ENCODE assay signal across 8 cellular contexts in genomic region chr6:151765444-151765886, GRCh38. TPM values are rescaled to one million over a fixed set of nuclear protein-coding genes. Genes with fewer than 3 reads are reported as not detected.
DNase-seq lines count a peak whose midpoint lies in the region; ATAC-seq and TF ChIP-seq lines count a peak whose summit lies in the region.

No MANE protein-coding gene starts in this region.

- H3K79me1 ChIP-seq in H9 (ENCODE audit: insufficient read depth, low read depth, low read length, poor library complexity, severe bottlenecking), result no peaks in the 10 kb centered on the region

- peak; percentile 66 for ATAC-seq in left colon

- H3K14ac ChIP-seq in H9 (ENCODE audit: insufficient read depth, low read length), result no peak overlapping the region

- H3K4ac ChIP-seq in H9 (ENCODE audit: low read depth, low read length), result no peak overlapping the region

- H3T11ph ChIP-seq in H9 (ENCODE audit: low read length), result no peak overlapping the region

- no peak overlapping the region for H3K4me3 Mint-ChIP-seq in activated T-cell treated with anti-CD3 and anti-CD28 coated beads, Interleukin-2, amount 50 U/mL, for 24 hours
- H3K4me3 Mint-ChIP-seq in H9 (no peak overlapping the region), chondrocyte (ENCODE audit: unreplicated experiment) (no peak overlapping the region)

- H3K23me2 ChIP-seq in H9 (ENCODE audit: insufficient read length, low read depth, low read length, poor library complexity, severe bottlenecking), result no peaks in the 10 kb centered on the region

- peak; percentile 79 for TF ChIP-seq CTCF in H9 (conservative IDR thresholded peaks at IDR 0.05)
- peak; percentile 77 for TF ChIP-seq CTCF in LNCaP clone FGC (IDR thresholded peaks at IDR 0.05; ENCODE audit: control insufficient read depth, extremely low read depth, insufficient read depth)
- TF ChIP-seq CTCF in chondrocyte (IDR thresholded peaks at IDR 0.05), result peak; percentile 93
- TF ChIP-seq CTCF in stomach (IDR thresholded peaks at IDR 0.05), result peak in 4 of 7 experiments; percentile 55 to 80 (median 70)

- H3K23ac ChIP-seq in H9 (ENCODE audit: insufficient read length, low read depth, low read length), result no peak overlapping the region

- H3K9ac ChIP-seq in H9 (ENCODE audit: extremely low read depth, insufficient read length, low read length), result no peak overlapping the region

- no peak overlapping the region for H2BK5ac ChIP-seq in H9 (ENCODE audit: insufficient read length, low read length)

- H2AK5ac ChIP-seq in H9 (ENCODE audit: insufficient read length, low read length), result no peak overlapping the region

- no peak overlapping the region for H4K5ac ChIP-seq in H9 (ENCODE audit: insufficient read length, low read depth, low read length)

- no peak overlapping the region for H3K27ac Mint-ChIP-seq in activated T-cell treated with anti-CD3 and anti-CD28 coated beads, Interleukin-2, amount 50 U/mL, for 24 hours
- H3K27ac Mint-ChIP-seq in H9, result no peak overlapping the region
- H3K27ac Mint-ChIP-seq in chondrocyte (ENCODE audit: unreplicated experiment), result no peak overlapping the region

- TF ChIP-seq EP300 in stomach (IDR thresholded peaks at IDR 0.05), result no peak

- H3K4me1 Mint-ChIP-seq in activated T-cell treated with anti-CD3 and anti-CD28 coated beads, Interleukin-2, amount 50 U/mL, for 24 hours (ENCODE audit: low read depth), result peaks cover 15% of the 10 kb centered on the region
- H3K4me1 Mint-ChIP-seq in H9 (peaks cover 15 to 21% of the 10 kb centered on the region in 2 experiments), chondrocyte (ENCODE audit: low read depth) (peaks cover 22% of the 10 kb centered on the region)

- H3K9me3 Mint-ChIP-seq in activated T-cell treated with anti-CD3 and anti-CD28 coated beads, Interleukin-2, amount 50 U/mL, for 24 hours, result no peaks in the 10 kb centered on the region
- H3K9me3 Mint-ChIP-seq in H9, result no peaks in the 10 kb centered on the region
- no peaks in the 10 kb centered on the region for H3K9me3 Mint-ChIP-seq in chondrocyte (ENCODE audit: low read depth)

- no peaks in the 10 kb centered on the region for H3K36me3 ChIP-seq in SJCRH30
- H3K36me3 ChIP-seq in stomach, result no peaks in the 10 kb centered on the region

- H4K91ac ChIP-seq in H9 (ENCODE audit: insufficient read length, low read depth, low read length), result no peak overlapping the region

- intact Hi-C loops in left colon (cut with DNase I, micrococcal nuclease) (loop anchor here in 1 of 2 donors (10.0 kb wide), 2 partner anchors 359 to 499 kb away; no protein-coding TSS in a partner anchor), stomach (cut with DNase I; ENCODE audit: low total_unique reads) (loop anchor here (10.0 kb wide), 1 partner anchor 359 kb away; no protein-coding TSS in a partner anchor)

- no peak overlapping the region for H2BK12ac ChIP-seq in H9 (ENCODE audit: insufficient read length, low read depth, low read length)

- no peak overlapping the region for H2AFZ ChIP-seq in H9 (ENCODE audit: low read length)

- no peak for TF ChIP-seq POLR2A in stomach (IDR thresholded peaks at IDR 0.05)

- DNase-seq in activated T-cell treated with anti-CD3 and anti-CD28 coated beads for 4 hours (peak; percentile 22), H9 (no peak), LNCaP clone FGC (ENCODE audit: low read depth) (no peak), SJCRH30 (peak; percentile 31 to 77), chondrocyte (ENCODE audit: low spot score) (no peak), left colon (peak in 1 of 2 donors; percentile 22), stomach (no peak)
- no peak for DNase-seq in activated T-cell treated with anti-CD3 and anti-CD28 coated beads, Interleukin-2, amount 50 U/mL, for 24 hours

- H3K27me3 ChIP-seq in H9 (ENCODE audit: insufficient read depth, low read length) (no peaks in the 10 kb centered on the region), SJCRH30 (no peaks in the 10 kb centered on the region), stomach (no peaks in the 10 kb centered on the region)

- H4K8ac ChIP-seq in H9 (replicated peaks; ENCODE audit: insufficient read length, low read depth, low read length), result no peak overlapping the region

- no peak overlapping the region for H3K4me3 ChIP-seq in LNCaP clone FGC (ENCODE audit: low read depth, low read length)
- no peak overlapping the region for H3K4me3 ChIP-seq in SJCRH30
- H3K4me3 ChIP-seq in stomach, result no peak overlapping the region

- peaks cover 44% of the 10 kb centered on the region for H3K27me3 Mint-ChIP-seq in activated T-cell treated with anti-CD3 and anti-CD28 coated beads, Interleukin-2, amount 50 U/mL, for 24 hours
- H3K27me3 Mint-ChIP-seq in H9 (ENCODE audit: low read depth) (no peaks in the 10 kb centered on the region), chondrocyte (ENCODE audit: low read depth) (peaks cover 29% of the 10 kb centered on the region)

- WGBS in H9 (ENCODE audit: extremely low coverage, insufficient read length, low lambda C conversion rate), result no CpG with 5 or more reads among the region's 2 CpGs
- 0 to 2% (median 1%) methylated on average over 2 of the region's 2 CpGs for WGBS in stomach, 5 donors

- H3K27ac ChIP-seq in H9 (ENCODE audit: insufficient read length, low read depth, low read length) (no peak overlapping the region), SJCRH30 (no peak overlapping the region), stomach (no peak overlapping the region)

- no peaks in the 10 kb centered on the region for H3K79me2 ChIP-seq in H9 (ENCODE audit: insufficient read depth, low read length)

- no peak overlapping the region for H3K56ac ChIP-seq in H9 (ENCODE audit: insufficient read length, low read depth, low read length)

- no peak overlapping the region for H2BK120ac ChIP-seq in H9 (ENCODE audit: low read depth, low read length, poor library complexity, severe bottlenecking)

- H2BK20ac ChIP-seq in H9 (ENCODE audit: low read depth, low read length, poor library complexity, severe bottlenecking), result no peak overlapping the region

- H3K36me3 Mint-ChIP-seq in activated T-cell treated with anti-CD3 and anti-CD28 coated beads, Interleukin-2, amount 50 U/mL, for 24 hours (ENCODE audit: low read depth), result no peaks in the 10 kb centered on the region
- H3K36me3 Mint-ChIP-seq in H9 (ENCODE audit: insufficient read depth in 1 of 3, low read depth in 3 of 3) (no peaks in the 10 kb centered on the region), chondrocyte (ENCODE audit: low read depth) (no peaks in the 10 kb centered on the region)

- no peak overlapping the region for H2BK15ac ChIP-seq in H9 (ENCODE audit: low read depth, low read length)

- H4K20me1 ChIP-seq in H9 (ENCODE audit: control insufficient read depth, insufficient read depth, insufficient read length), result no peaks in the 10 kb centered on the region

- no peak overlapping the region for H3K4me2 ChIP-seq in H9 (ENCODE audit: insufficient read depth, insufficient read length, low read length)

- H3K4me1 ChIP-seq in H9 (ENCODE audit: insufficient read depth, low read length) (no peaks in the 10 kb centered on the region), SJCRH30 (no peaks in the 10 kb centered on the region; the same call in 1 of the 2 replicates), stomach (peaks cover 0 to 24% (median 10%) of the 10 kb centered on the region in 4 donors)

- no peaks in the 10 kb centered on the region for H3K9me3 ChIP-seq in H9 (ENCODE audit: control insufficient read depth, low read depth, low read length)
- no peaks in the 10 kb centered on the region for H3K9me3 ChIP-seq in SJCRH30 (replicated peaks)
- no peaks in the 10 kb centered on the region for H3K9me3 ChIP-seq in stomach

- no peak overlapping the region for H3K18ac ChIP-seq in H9 (ENCODE audit: insufficient read length, low read depth, low read length)

RNA-seq across cellular contexts. Expression of gene ESR1, which starts 42.0 kb away (rescaled TPM):
- total RNA-seq in H9 (2021) (not detected in 2 replicates), chondrocyte (not detected in 3 replicates), left colon (under 1 TPM; 0.18 to 0.70 TPM), stomach (1 to 10 TPM in 2 of 5 donors, not detected in 3; 1.8 TPM)
- 0.03 TPM in 1 of 2 replicates, not detected in the other for total RNA-seq in SJCRH30 (2014; rRNA removed; shearing (Covaris generic))
- 1 to 10 TPM in 1 of 3 donors, under 1 TPM in 2; 0.05 to 2.0 (median 0.44) TPM for polyA plus RNA-seq in stomach

Comparison
In these comparisons a context has a peak if more than half of its experiments do, and no peak if none do; other contexts are left out.
1. DNase-seq: peak in activated T-cell treated with anti-CD3 and anti-CD28 coated beads for 4 hours (single experiment) and SJCRH30 (2 of 2); none in activated T-cell treated with anti-CD3 and anti-CD28 coated beads, Interleukin-2, amount 50 U/mL, for 24 hours (single experiment), H9 (single experiment), LNCaP clone FGC (single experiment), chondrocyte (single experiment) and stomach (single experiment).
2. Peak in every context shown above with its lines, with median percentiles within 50 percentile points of each other: CTCF ChIP-seq.